1 cellular context compared by ENCODE assay signal in the genomic region with DNA sequence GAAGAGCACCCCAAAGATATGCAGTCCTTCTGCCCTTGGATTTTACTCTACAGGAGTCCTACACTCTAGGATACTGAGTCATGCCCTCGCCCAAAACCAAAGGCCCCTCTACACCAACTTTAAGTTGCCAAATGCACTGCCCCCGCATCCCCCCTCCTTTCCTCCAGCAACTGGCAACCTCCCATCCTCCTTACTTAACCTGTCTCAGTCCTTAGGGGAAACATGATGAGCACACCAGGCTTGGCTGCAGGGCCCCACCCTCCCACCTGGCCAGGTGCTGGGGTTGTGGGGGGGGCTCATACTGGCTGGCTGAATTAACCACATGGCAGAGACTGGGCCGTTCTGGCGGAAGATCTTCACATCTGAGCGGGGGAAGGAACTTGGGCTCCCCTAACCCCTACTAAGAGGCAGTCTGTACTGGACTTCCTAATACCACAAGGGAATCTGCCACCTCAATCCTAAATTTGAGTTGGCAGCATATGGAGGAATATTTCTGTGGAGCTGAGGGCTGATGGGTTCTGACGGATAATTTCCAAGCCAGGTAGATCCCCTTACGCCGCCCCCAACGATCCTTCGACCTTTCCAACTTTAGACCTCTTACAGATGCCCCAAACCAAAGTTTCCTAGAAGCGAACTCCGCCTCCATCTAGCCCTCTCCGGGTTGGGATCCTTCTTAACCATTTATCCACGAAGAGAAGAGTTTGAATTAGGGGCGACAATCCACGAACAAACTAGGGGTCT.
TF ChIP-seq lines count a peak whose summit lies in the region.

No MANE protein-coding gene starts in this region.

TF ChIP-seq in H1, 55 proteins besides CTCF, POLR2A, EP300 and RAD21:
- TF ChIP-seq, protein P1, sequence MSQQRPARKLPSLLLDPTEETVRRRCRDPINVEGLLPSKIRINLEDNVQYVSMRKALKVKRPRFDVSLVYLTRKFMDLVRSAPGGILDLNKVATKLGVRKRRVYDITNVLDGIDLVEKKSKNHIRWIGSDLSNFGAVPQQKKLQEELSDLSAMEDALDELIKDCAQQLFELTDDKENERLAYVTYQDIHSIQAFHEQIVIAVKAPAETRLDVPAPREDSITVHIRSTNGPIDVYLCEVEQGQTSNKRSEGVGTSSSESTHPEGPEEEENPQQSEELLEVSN (IDR thresholded peaks at IDR 0.05) = no peak
- TF ChIP-seq PHF8 (conservative IDR thresholded peaks at IDR 0.05; ENCODE audit: low read depth, low read length) (no peak), EZH2 (IDR thresholded peaks at IDR 0.05; ENCODE audit: low read depth, low read length, severe bottlenecking) (no peak), SIRT6 (IDR thresholded peaks at IDR 0.05; ENCODE audit: low read length) (no peak), TAF7 (optimal IDR thresholded peaks at IDR 0.05; ENCODE audit: borderline replicate concordance, low read depth, low read length) (no peak), POLR2AphosphoS5 (IDR thresholded peaks at IDR 0.05; ENCODE audit: low read depth, low read length) (0 out of 2 replicates have a peak, but pooled peaks have one; percentile 31), TCF12 (IDR thresholded peaks at IDR 0.05; ENCODE audit: low read depth, low read length) (no peak), SIX5 (IDR thresholded peaks at IDR 0.05; ENCODE audit: low read depth, low read length) (no peak), SUZ12 (IDR thresholded peaks at IDR 0.05; ENCODE audit: low read length) (no peak), KDM4A (IDR thresholded peaks at IDR 0.05; ENCODE audit: low read depth, low read length, severe bottlenecking) (no peak), HDAC2 (IDR thresholded peaks at IDR 0.05; ENCODE audit: borderline replicate concordance in 1 of 2, low read depth in 2 of 2, low read length in 2 of 2) (no peak), BRCA1 (IDR thresholded peaks at IDR 0.05; ENCODE audit: low read depth, low read length) (no peak), CTBP2 (IDR thresholded peaks at IDR 0.05; ENCODE audit: borderline replicate concordance, insufficient read depth, insufficient read length, low read length) (peak; percentile 32), NANOG (IDR thresholded peaks at IDR 0.05; ENCODE audit: insufficient read depth, low read depth, low read length, poor library complexity, severe bottlenecking) (no peak), FOSL1 (IDR thresholded peaks at IDR 0.05; ENCODE audit: insufficient read depth, low read depth, low read length) (no peak), TBP (IDR thresholded peaks at IDR 0.05; ENCODE audit: low read depth, low read length) (no peak), SRF (IDR thresholded peaks at IDR 0.05; ENCODE audit: low read depth, low read length) (no peak), RNF2 (IDR thresholded peaks at IDR 0.05; ENCODE audit: borderline replicate concordance, low read depth, low read length, missing control alignments, poor library complexity, severe bottlenecking) (no peak), EGR1 (IDR thresholded peaks at IDR 0.05; ENCODE audit: borderline replicate concordance, low read depth, low read length) (no peak), ASH2L (IDR thresholded peaks at IDR 0.05; ENCODE audit: low read length) (no peak), YY1 (IDR thresholded peaks at IDR 0.05; ENCODE audit: low read depth, low read length) (no peak)
- TF ChIP-seq, protein P2, sequence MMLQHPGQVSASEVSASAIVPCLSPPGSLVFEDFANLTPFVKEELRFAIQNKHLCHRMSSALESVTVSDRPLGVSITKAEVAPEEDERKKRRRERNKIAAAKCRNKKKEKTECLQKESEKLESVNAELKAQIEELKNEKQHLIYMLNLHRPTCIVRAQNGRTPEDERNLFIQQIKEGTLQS (IDR thresholded peaks at IDR 0.05; ENCODE audit: insufficient read depth, low read depth, low read length) = no peak
- TF ChIP-seq, protein P3, sequence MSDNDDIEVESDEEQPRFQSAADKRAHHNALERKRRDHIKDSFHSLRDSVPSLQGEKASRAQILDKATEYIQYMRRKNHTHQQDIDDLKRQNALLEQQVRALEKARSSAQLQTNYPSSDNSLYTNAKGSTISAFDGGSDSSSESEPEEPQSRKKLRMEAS (IDR thresholded peaks at IDR 0.05) = peak; percentile 34; the same call in 1 of the 2 replicates
- TF ChIP-seq, protein P4, sequence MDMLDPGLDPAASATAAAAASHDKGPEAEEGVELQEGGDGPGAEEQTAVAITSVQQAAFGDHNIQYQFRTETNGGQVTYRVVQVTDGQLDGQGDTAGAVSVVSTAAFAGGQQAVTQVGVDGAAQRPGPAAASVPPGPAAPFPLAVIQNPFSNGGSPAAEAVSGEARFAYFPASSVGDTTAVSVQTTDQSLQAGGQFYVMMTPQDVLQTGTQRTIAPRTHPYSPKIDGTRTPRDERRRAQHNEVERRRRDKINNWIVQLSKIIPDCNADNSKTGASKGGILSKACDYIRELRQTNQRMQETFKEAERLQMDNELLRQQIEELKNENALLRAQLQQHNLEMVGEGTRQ (IDR thresholded peaks at IDR 0.05; ENCODE audit: low read length) = no peak
